1 cellular context compared by ENCODE assay signal in genomic region chr20:3659492-3660261, GRCh38.
TF ChIP-seq lines count a peak whose summit lies in the region.

No MANE protein-coding gene starts in this region.

TF ChIP-seq in HepG2, 621 proteins besides CTCF, POLR2A, EP300 and RAD21 (continued from another document and continues in another):
- TF ChIP-seq ZNF18 (CRISPR knock-in tag; IDR thresholded peaks at IDR 0.05; ENCODE audit: insufficient replicate concordance), result no peak
- no peak for TF ChIP-seq FIP1L1 (IDR thresholded peaks at IDR 0.05; ENCODE audit: borderline replicate concordance, insufficient read depth, low read depth, low read length)
- TF ChIP-seq REL (CRISPR knock-in tag; conservative IDR thresholded peaks at IDR 0.05), result no peak
- TF ChIP-seq PITX1 (CRISPR knock-in tag; IDR thresholded peaks at IDR 0.05), result no peak; the same call in 1 of the 2 replicates
- TF ChIP-seq GATAD1 (CRISPR knock-in tag; IDR thresholded peaks at IDR 0.05), result no peak
- TF ChIP-seq FOSL2 (CRISPR knock-in tag; IDR thresholded peaks at IDR 0.05), result no peak
- TF ChIP-seq ZNF768 (CRISPR knock-in tag; IDR thresholded peaks at IDR 0.05), result peak; percentile 65; the same call in 1 of the 2 replicates
- TF ChIP-seq NRL (CRISPR knock-in tag; IDR thresholded peaks at IDR 0.05; ENCODE audit: borderline replicate concordance), result no peak
- TF ChIP-seq MBNL3 (CRISPR knock-in tag; conservative IDR thresholded peaks at IDR 0.05), result no peak
- no peak for TF ChIP-seq GLMP (CRISPR knock-in tag; IDR thresholded peaks at IDR 0.05; ENCODE audit: borderline replicate concordance)
- TF ChIP-seq TBP (CRISPR knock-in tag; IDR thresholded peaks at IDR 0.05), result 0 out of 2 replicates have a peak, but pooled peaks have one; percentile 5
- TF ChIP-seq ZNF607 (CRISPR knock-in tag; IDR thresholded peaks at IDR 0.05; ENCODE audit: borderline replicate concordance), result no peak
- TF ChIP-seq, protein P1, sequence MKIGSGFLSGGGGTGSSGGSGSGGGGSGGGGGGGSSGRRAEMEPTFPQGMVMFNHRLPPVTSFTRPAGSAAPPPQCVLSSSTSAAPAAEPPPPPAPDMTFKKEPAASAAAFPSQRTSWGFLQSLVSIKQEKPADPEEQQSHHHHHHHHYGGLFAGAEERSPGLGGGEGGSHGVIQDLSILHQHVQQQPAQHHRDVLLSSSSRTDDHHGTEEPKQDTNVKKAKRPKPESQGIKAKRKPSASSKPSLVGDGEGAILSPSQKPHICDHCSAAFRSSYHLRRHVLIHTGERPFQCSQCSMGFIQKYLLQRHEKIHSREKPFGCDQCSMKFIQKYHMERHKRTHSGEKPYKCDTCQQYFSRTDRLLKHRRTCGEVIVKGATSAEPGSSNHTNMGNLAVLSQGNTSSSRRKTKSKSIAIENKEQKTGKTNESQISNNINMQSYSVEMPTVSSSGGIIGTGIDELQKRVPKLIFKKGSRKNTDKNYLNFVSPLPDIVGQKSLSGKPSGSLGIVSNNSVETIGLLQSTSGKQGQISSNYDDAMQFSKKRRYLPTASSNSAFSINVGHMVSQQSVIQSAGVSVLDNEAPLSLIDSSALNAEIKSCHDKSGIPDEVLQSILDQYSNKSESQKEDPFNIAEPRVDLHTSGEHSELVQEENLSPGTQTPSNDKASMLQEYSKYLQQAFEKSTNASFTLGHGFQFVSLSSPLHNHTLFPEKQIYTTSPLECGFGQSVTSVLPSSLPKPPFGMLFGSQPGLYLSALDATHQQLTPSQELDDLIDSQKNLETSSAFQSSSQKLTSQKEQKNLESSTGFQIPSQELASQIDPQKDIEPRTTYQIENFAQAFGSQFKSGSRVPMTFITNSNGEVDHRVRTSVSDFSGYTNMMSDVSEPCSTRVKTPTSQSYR (CRISPR knock-in tag; IDR thresholded peaks at IDR 0.05; ENCODE audit: borderline replicate concordance), result peak; percentile 86
- 0 out of 2 replicates have a peak, but pooled peaks have one; percentile 15 for TF ChIP-seq ZNF572 (CRISPR knock-in tag; IDR thresholded peaks at IDR 0.05)
- TF ChIP-seq ZNF460 (CRISPR knock-in tag; IDR thresholded peaks at IDR 0.05; ENCODE audit: borderline replicate concordance), result no peak
- no peak for TF ChIP-seq NFRKB (IDR thresholded peaks at IDR 0.05)
- no peak for TF ChIP-seq ZNF44 (CRISPR knock-in tag; IDR thresholded peaks at IDR 0.05)
- no peak for TF ChIP-seq E2F1 (CRISPR knock-in tag; IDR thresholded peaks at IDR 0.05)
- TF ChIP-seq ZFX (CRISPR knock-in tag; IDR thresholded peaks at IDR 0.05; ENCODE audit: low read depth), result peak; percentile 35; the same call in 1 of the 2 replicates
- no peak for TF ChIP-seq ZBTB8A (CRISPR knock-in tag; IDR thresholded peaks at IDR 0.05; ENCODE audit: borderline replicate concordance, low read depth)
- TF ChIP-seq, protein P2, sequence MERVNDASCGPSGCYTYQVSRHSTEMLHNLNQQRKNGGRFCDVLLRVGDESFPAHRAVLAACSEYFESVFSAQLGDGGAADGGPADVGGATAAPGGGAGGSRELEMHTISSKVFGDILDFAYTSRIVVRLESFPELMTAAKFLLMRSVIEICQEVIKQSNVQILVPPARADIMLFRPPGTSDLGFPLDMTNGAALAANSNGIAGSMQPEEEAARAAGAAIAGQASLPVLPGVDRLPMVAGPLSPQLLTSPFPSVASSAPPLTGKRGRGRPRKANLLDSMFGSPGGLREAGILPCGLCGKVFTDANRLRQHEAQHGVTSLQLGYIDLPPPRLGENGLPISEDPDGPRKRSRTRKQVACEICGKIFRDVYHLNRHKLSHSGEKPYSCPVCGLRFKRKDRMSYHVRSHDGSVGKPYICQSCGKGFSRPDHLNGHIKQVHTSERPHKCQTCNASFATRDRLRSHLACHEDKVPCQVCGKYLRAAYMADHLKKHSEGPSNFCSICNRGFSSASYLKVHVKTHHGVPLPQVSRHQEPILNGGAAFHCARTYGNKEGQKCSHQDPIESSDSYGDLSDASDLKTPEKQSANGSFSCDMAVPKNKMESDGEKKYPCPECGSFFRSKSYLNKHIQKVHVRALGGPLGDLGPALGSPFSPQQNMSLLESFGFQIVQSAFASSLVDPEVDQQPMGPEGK (CRISPR knock-in tag; IDR thresholded peaks at IDR 0.05), result peak; percentile 69; the same call in 1 of the 2 replicates
- TF ChIP-seq, protein P3, sequence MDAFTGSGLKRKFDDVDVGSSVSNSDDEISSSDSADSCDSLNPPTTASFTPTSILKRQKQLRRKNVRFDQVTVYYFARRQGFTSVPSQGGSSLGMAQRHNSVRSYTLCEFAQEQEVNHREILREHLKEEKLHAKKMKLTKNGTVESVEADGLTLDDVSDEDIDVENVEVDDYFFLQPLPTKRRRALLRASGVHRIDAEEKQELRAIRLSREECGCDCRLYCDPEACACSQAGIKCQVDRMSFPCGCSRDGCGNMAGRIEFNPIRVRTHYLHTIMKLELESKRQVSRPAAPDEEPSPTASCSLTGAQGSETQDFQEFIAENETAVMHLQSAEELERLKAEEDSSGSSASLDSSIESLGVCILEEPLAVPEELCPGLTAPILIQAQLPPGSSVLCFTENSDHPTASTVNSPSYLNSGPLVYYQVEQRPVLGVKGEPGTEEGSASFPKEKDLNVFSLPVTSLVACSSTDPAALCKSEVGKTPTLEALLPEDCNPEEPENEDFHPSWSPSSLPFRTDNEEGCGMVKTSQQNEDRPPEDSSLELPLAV (CRISPR knock-in tag; conservative IDR thresholded peaks at IDR 0.05; ENCODE audit: low read depth), result no peak
- no peak for TF ChIP-seq HES4 (CRISPR knock-in tag; IDR thresholded peaks at IDR 0.05; ENCODE audit: borderline replicate concordance)
- TF ChIP-seq, protein P4, sequence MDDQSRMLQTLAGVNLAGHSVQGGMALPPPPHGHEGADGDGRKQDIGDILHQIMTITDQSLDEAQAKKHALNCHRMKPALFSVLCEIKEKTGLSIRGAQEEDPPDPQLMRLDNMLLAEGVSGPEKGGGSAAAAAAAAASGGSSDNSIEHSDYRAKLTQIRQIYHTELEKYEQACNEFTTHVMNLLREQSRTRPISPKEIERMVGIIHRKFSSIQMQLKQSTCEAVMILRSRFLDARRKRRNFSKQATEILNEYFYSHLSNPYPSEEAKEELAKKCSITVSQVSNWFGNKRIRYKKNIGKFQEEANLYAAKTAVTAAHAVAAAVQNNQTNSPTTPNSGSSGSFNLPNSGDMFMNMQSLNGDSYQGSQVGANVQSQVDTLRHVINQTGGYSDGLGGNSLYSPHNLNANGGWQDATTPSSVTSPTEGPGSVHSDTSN (CRISPR knock-in tag; IDR thresholded peaks at IDR 0.05; ENCODE audit: borderline replicate concordance), result no peak
- TF ChIP-seq AGO1 (IDR thresholded peaks at IDR 0.05; ENCODE audit: low read depth, low read length, poor library complexity, severe bottlenecking), result peak; percentile 24
- TF ChIP-seq ZNF274 (CRISPR knock-in tag; IDR thresholded peaks at IDR 0.05), result peak; percentile 55; the same call in 1 of the 2 replicates
- TF ChIP-seq, protein P5, sequence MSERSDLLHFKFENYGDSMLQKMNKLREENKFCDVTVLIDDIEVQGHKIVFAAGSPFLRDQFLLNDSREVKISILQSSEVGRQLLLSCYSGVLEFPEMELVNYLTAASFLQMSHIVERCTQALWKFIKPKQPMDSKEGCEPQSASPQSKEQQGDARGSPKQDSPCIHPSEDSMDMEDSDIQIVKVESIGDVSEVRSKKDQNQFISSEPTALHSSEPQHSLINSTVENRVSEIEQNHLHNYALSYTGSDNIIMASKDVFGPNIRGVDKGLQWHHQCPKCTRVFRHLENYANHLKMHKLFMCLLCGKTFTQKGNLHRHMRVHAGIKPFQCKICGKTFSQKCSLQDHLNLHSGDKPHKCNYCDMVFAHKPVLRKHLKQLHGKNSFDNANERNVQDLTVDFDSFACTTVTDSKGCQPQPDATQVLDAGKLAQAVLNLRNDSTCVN (CRISPR knock-in tag; IDR thresholded peaks at IDR 0.05; ENCODE audit: borderline replicate concordance), result 0 out of 2 replicates have a peak, but pooled peaks have one; percentile 27
- TF ChIP-seq MXD4 (CRISPR knock-in tag; IDR thresholded peaks at IDR 0.05), result no peak
- no peak for TF ChIP-seq DPF2 (CRISPR knock-in tag; IDR thresholded peaks at IDR 0.05; ENCODE audit: borderline replicate concordance, low read depth)
- TF ChIP-seq THAP11 (CRISPR knock-in tag; IDR thresholded peaks at IDR 0.05), result 0 out of 2 replicates have a peak, but pooled peaks have one; percentile 15
- no peak for TF ChIP-seq ZNF552 (CRISPR knock-in tag; IDR thresholded peaks at IDR 0.05; ENCODE audit: borderline replicate concordance)
- TF ChIP-seq ELF3 (CRISPR knock-in tag; IDR thresholded peaks at IDR 0.05), result peak; percentile 34; the same call in 1 of the 2 replicates
- peak; percentile 28; the same call in 1 of the 2 replicates for TF ChIP-seq MXD3 (CRISPR knock-in tag; IDR thresholded peaks at IDR 0.05)
- no peak for TF ChIP-seq CREB3 (CRISPR knock-in tag; IDR thresholded peaks at IDR 0.05)
- TF ChIP-seq, protein P6, sequence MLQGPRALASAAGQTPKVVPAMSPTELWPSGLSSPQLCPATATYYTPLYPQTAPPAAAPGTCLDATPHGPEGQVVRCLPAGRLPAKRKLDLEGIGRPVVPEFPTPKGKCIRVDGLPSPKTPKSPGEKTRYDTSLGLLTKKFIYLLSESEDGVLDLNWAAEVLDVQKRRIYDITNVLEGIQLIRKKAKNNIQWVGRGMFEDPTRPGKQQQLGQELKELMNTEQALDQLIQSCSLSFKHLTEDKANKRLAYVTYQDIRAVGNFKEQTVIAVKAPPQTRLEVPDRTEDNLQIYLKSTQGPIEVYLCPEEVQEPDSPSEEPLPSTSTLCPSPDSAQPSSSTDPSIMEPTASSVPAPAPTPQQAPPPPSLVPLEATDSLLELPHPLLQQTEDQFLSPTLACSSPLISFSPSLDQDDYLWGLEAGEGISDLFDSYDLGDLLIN (CRISPR knock-in tag; IDR thresholded peaks at IDR 0.05; ENCODE audit: borderline replicate concordance), result no peak
- peak; percentile 31 for TF ChIP-seq PHF8 (CRISPR knock-in tag; IDR thresholded peaks at IDR 0.05)
- TF ChIP-seq ZNF530 (CRISPR knock-in tag; IDR thresholded peaks at IDR 0.05; ENCODE audit: low read depth), result no peak
- TF ChIP-seq ZNF280B (CRISPR knock-in tag; IDR thresholded peaks at IDR 0.05; ENCODE audit: borderline replicate concordance), result 0 out of 2 replicates have a peak, but pooled peaks have one; percentile 55
- no peak for TF ChIP-seq ARNT2 (CRISPR knock-in tag; IDR thresholded peaks at IDR 0.05; ENCODE audit: low read depth)
- no peak for TF ChIP-seq ZNF503 (CRISPR knock-in tag; IDR thresholded peaks at IDR 0.05)
- TF ChIP-seq SRSF1 (optimal IDR thresholded peaks at IDR 0.05; ENCODE audit: low read depth, low read length), result no peak
